34 cellular contexts compared by ENCODE assay signal in genomic region chr6:157570752-157571151, GRCh38.
A peak's percentile ranks its signal among the peaks of the same experiment; 100 is the strongest.
DNase-seq lines count a peak whose midpoint lies in the region; ATAC-seq, FAIRE-seq and TF ChIP-seq lines count a peak whose summit lies in the region.
"Had no signal": no experiment of that assay in that cellular context is flagged by ENCODE, and none has a peak within 500 bp of the region (broad histone marks: within the 10 kb centered on the region; RNA-seq: fewer than 3 reads in every experiment).

No MANE protein-coding gene starts in this region.

- POLR2A ChIA-PET in HepG2 (lab: Yijun Ruan, JAX): interaction anchor here (1.1 to 3.0 kb wide), 3 partner anchors 14 to 39 kb away, joined by 3 to 13 read pairs (median 8); no protein-coding TSS in a partner anchor
- POLR2A ChIA-PET in activated CD8-positive, alpha-beta T cell treated with anti-CD3 and anti-CD28 coated beads, Interleukin-2, amount 10 ng/mL, durations not matched to agents 7 days and 5 days (lab: Charles Lee): interaction anchor here (0.9 kb wide), 1 partner anchor 36 kb away, joined by 3 read pairs; no protein-coding TSS in a partner anchor

- FAIRE-seq in HepG2 (lab: Jason Lieb, UNC): no peak
- FAIRE-seq: islet of Langerhans, pancreas had no signal

- H4K20me1 ChIP-seq in HepG2 (ENCODE audit: insufficient read depth, low read length) (no peaks in the 10 kb centered on the region), SU-DHL-6 (ENCODE audit: low read depth, low read length) (no peaks in the 10 kb centered on the region), mammary epithelial cell (ENCODE audit: insufficient read depth, low read length) (no peaks in the 10 kb centered on the region)

- intact Hi-C loops in HepG2 (cut with micrococcal nuclease; ENCODE audit: unreplicated experiment) (no loop called here), right lobe of liver (cut with DNase I) (no loop called here), mammary epithelial cell (cut with micrococcal nuclease) (no loop called here), adrenal gland (cut with DNase I) (no loop called here)

- H3K4me3 ChIP-seq in HepG2 (replicated peaks in 1 of 3; ENCODE audit: insufficient read depth in 1 of 3, low read depth in 2 of 3, low read length in 3 of 3) (no peak overlapping the region), right lobe of liver (no peak overlapping the region), SU-DHL-6 (ENCODE audit: insufficient read depth, low read length, poor library complexity, severe bottlenecking) (no peak overlapping the region), mammary epithelial cell (replicated peaks in 1 of 3; ENCODE audit: insufficient read depth in 1 of 3, low read depth in 2 of 3, low read length in 3 of 3) (no peak overlapping the region), adrenal gland (no peak overlapping the region)
- H3K4me3 ChIP-seq: ascending aorta, cardiac muscle cell, coronary artery, pancreas, Peyer's patch, skin epidermis, suprapubic skin, upper lobe of left lung had no signal

- H3K4me2 ChIP-seq in HepG2 (ENCODE audit: low read depth, low read length) (no peak overlapping the region), SU-DHL-6 (ENCODE audit: low read depth, low read length, poor library complexity, severe bottlenecking) (peak overlapping the region; percentile 15), mammary epithelial cell (ENCODE audit: insufficient read depth, low read depth, low read length) (no peak overlapping the region)

- H3K27ac Mint-ChIP-seq in activated CD8-positive, alpha-beta T cell treated with anti-CD3 and anti-CD28 coated beads, Interleukin-2, amount 10 ng/mL, durations not matched to agents 7 days and 5 days: no peak overlapping the region

- H2AFZ ChIP-seq in HepG2 (ENCODE audit: low read length) (no peak overlapping the region), SU-DHL-6 (ENCODE audit: low read depth, low read length, severe bottlenecking) (no peak overlapping the region), mammary epithelial cell (ENCODE audit: low read depth, low read length) (no peak overlapping the region)

- no peaks in the 10 kb centered on the region for H3K27me3 Mint-ChIP-seq in activated CD8-positive, alpha-beta T cell treated with anti-CD3 and anti-CD28 coated beads, Interleukin-2, amount 10 ng/mL, durations not matched to agents 7 days and 5 days (ENCODE audit: low read depth)
- H3K27me3 Mint-ChIP-seq: activated naive CD8-positive, alpha-beta T cell treated with anti-CD3 and anti-CD28 coated beads, Interleukin-2, amount 10 ng/mL, durations not matched to agents 7 days and 5 days; CD4-positive, alpha-beta memory T cell had no signal

- no peaks in the 10 kb centered on the region for H3K27me3 ChIP-seq in HepG2 (ENCODE audit: control insufficient read depth in 1 of 2, insufficient read depth in 2 of 2, low read length in 2 of 2)
- no peaks in the 10 kb centered on the region for H3K27me3 ChIP-seq in right lobe of liver
- no peaks in the 10 kb centered on the region for H3K27me3 ChIP-seq in SU-DHL-6 (ENCODE audit: low read length)
- no peaks in the 10 kb centered on the region for H3K27me3 ChIP-seq in mammary epithelial cell (ENCODE audit: insufficient read depth, low read length)
- H3K27me3 ChIP-seq in adrenal gland: no peaks in the 10 kb centered on the region
- H3K27me3 ChIP-seq: ascending aorta, cardiac muscle cell, pancreas, Peyer's patch, suprapubic skin, upper lobe of left lung had no signal

- BruUV-seq in HepG2 (replicated peaks; lab: Mats Ljungman, UMichigan) (no TSS peak), mammary epithelial cell (replicated peaks; lab: Mats Ljungman, UMichigan) (no TSS peak)

- H3F3A ChIP-seq in SU-DHL-6 (ENCODE audit: insufficient read depth): no peaks in the 10 kb centered on the region

- H3K9me3 Mint-ChIP-seq in activated CD8-positive, alpha-beta T cell treated with anti-CD3 and anti-CD28 coated beads, Interleukin-2, amount 10 ng/mL, durations not matched to agents 7 days and 5 days (ENCODE audit: insufficient read depth): peaks cover 8% of the 10 kb centered on the region
- H3K9me3 Mint-ChIP-seq: activated T-cell treated with anti-CD3 and anti-CD28 coated beads, Interleukin-2, amount 50 U/mL, for 4 hours; CD4-positive, alpha-beta memory T cell had no signal

- H3K4me1 ChIP-seq in HepG2 (ENCODE audit: insufficient read depth, low read length) (peaks cover 24% of the 10 kb centered on the region), right lobe of liver (no peaks in the 10 kb centered on the region), mammary epithelial cell (ENCODE audit: insufficient read depth, low read length) (no peaks in the 10 kb centered on the region), adrenal gland (replicated peaks in 1 of 2) (peaks cover 0 to 8% of the 10 kb centered on the region in 2 donors)
- H3K4me1 ChIP-seq: ascending aorta, pancreas, suprapubic skin had no signal

- no peak for TF ChIP-seq CTCF in HepG2 (CRISPR knock-in tag; IDR thresholded peaks at IDR 0.05)
- TF ChIP-seq CTCF in right lobe of liver (IDR thresholded peaks at IDR 0.05): no peak
- TF ChIP-seq CTCF in SU-DHL-6 (IDR thresholded peaks at IDR 0.05; ENCODE audit: insufficient read depth, low read length, poor library complexity, severe bottlenecking): no peak
- no peak for TF ChIP-seq CTCF in mammary epithelial cell (conservative IDR thresholded peaks at IDR 0.05 in 1 of 2, IDR thresholded peaks at IDR 0.05 in 1 of 2; ENCODE audit: extremely low read depth in 1 of 2, insufficient read depth in 1 of 2, low read depth in 1 of 2, low read length in 2 of 2)
- TF ChIP-seq CTCF in adrenal gland (IDR thresholded peaks at IDR 0.05): no peak

- peak; percentile 71 for ATAC-seq in HepG2
- ATAC-seq in right lobe of liver: no peak
- peak; percentile 36 for ATAC-seq in HG03354 (IDR thresholded peaks at IDR 0.05; ENCODE audit: poor library complexity, severe bottlenecking, unreplicated experiment)
- no peak for ATAC-seq in activated CD8-positive, alpha-beta T cell treated with anti-CD3 and anti-CD28 coated beads, Interleukin-2, amount 10 ng/mL, durations not matched to agents 7 days and 5 days
- ATAC-seq: activated T-cell treated with anti-CD3 and anti-CD28 coated beads, Interleukin-2, amount 50 U/mL, for 4 hours; left lobe of liver; pancreas had no signal

- peaks cover 36% of the 10 kb centered on the region for H3K36me3 Mint-ChIP-seq in activated CD8-positive, alpha-beta T cell treated with anti-CD3 and anti-CD28 coated beads, Interleukin-2, amount 10 ng/mL, durations not matched to agents 7 days and 5 days (ENCODE audit: low read depth)
- H3K36me3 Mint-ChIP-seq: CD4-positive, alpha-beta memory T cell had no signal

- peak; percentile 52 for DNase-seq in HepG2 (ENCODE audit: low spot score)
- DNase-seq in right lobe of liver: no peak
- DNase-seq in effector CD8-positive, alpha-beta T cell (lab: John Stamatoyannopoulos, UW): no peak
- DNase-seq in activated CD8-positive, alpha-beta T cell treated with anti-CD3 and anti-CD28 coated beads, Interleukin-2, amount 10 ng/mL, durations not matched to agents 7 days and 5 days: no peak
- DNase-seq in mammary epithelial cell: no peak
- DNase-seq in adrenal gland: no peak
- DNase-seq: activated CD4-positive, alpha-beta T cell treated with anti-CD3 and anti-CD28 coated beads, Interleukin-2, amount 50 U/mL, for 1 hour; activated CD8-positive, alpha-beta memory T cell treated with anti-CD3 and anti-CD28 coated beads, Interleukin-2, amount 10 ng/mL, durations not matched to agents 7 days and 5 days; activated gamma-delta T cell; activated naive CD8-positive, alpha-beta T cell treated with anti-CD3 and anti-CD28 coated beads, Interleukin-2, amount 10 ng/mL, durations not matched to agents 7 days and 5 days; activated T-cell treated with anti-CD3 and anti-CD28 coated beads, Interleukin-2, amount 50 U/mL, for 4 hours; CD4-positive, alpha-beta memory T cell; DMS 273 treated with DMSO at 0.1 percent for 48 hours; effector memory CD4-positive, alpha-beta T cell; EL; mesendoderm; NCI-H1417 treated with DMSO at 0.1 percent for 48 hours; NCI-H226; NCI-H526 treated with DMSO at 0.1 percent for 48 hours; pancreas; Peyer's patch; SIG-M5; stimulated activated naive CD4-positive, alpha-beta T cell treated with Interleukin-2 at 50 U/mL for 16 hours; upper lobe of left lung had no signal

- H3K27ac ChIP-seq in HepG2 (ENCODE audit: extremely low read length, insufficient read depth, low read length): peak overlapping the region; percentile 6
- no peak overlapping the region for H3K27ac ChIP-seq in right lobe of liver
- H3K27ac ChIP-seq in SU-DHL-6 (ENCODE audit: low read depth, low read length): no peak overlapping the region
- H3K27ac ChIP-seq in mammary epithelial cell (ENCODE audit: insufficient read depth, low read depth, low read length): no peak overlapping the region
- H3K27ac ChIP-seq in adrenal gland: no peak overlapping the region
- H3K27ac ChIP-seq: ascending aorta, cardiac muscle cell, coronary artery, pancreas, skin epidermis, suprapubic skin, upper lobe of left lung had no signal

- in situ Hi-C loops in HepG2 (cut with HindIII; ENCODE audit: extremely low pct_ligation_motif_present, low pct_unique_long_range_greater_than_20kb) (no loop called here), mammary epithelial cell (cut with MboI; ENCODE audit: low sequenced_read_pairs in 2 of 2) (no loop called here)

- TF ChIP-seq RAD21 in HepG2 (CRISPR knock-in tag; IDR thresholded peaks at IDR 0.05): no peak

- H3K9ac ChIP-seq in HepG2 (ENCODE audit: insufficient read depth, low read depth, low read length): no peak overlapping the region
- H3K9ac ChIP-seq in SU-DHL-6 (ENCODE audit: low read length): no peak overlapping the region
- no peak overlapping the region for H3K9ac ChIP-seq in mammary epithelial cell (ENCODE audit: insufficient read depth, low read length)

- no peaks in the 10 kb centered on the region for H3K9me2 ChIP-seq in SU-DHL-6 (replicated peaks; ENCODE audit: insufficient read depth, low read length)

- no peak for TF ChIP-seq EP300 in HepG2 (IDR thresholded peaks at IDR 0.05; ENCODE audit: low read depth in 2 of 2, low read length in 2 of 2)
- TF ChIP-seq EP300 in HepG2 (CRISPR knock-in tag; IDR thresholded peaks at IDR 0.05; ENCODE audit: borderline replicate concordance): no peak

- CTCF ChIA-PET in HepG2 (lab: Yijun Ruan, JAX; ENCODE audit: low intra/inter-chr PET ratio, low total read pairs): no interaction called here
- CTCF ChIA-PET in activated CD8-positive, alpha-beta T cell treated with anti-CD3 and anti-CD28 coated beads, Interleukin-2, amount 10 ng/mL, durations not matched to agents 7 days and 5 days (lab: Charles Lee): interaction anchor here (0.9 to 3.6 kb wide), 9 partner anchors 11 to 256 kb away, joined by 3 to 17 read pairs (median 5); no protein-coding TSS in a partner anchor
- CTCF ChIA-PET in mammary epithelial cell (lab: Charles Lee; ENCODE audit: low non-redundant PET): interaction anchor here (0.6 kb wide), 1 partner anchor 189 kb away, joined by 3 read pairs; no protein-coding TSS in a partner anchor

- no peak overlapping the region for H3K4me3 Mint-ChIP-seq in activated CD8-positive, alpha-beta T cell treated with anti-CD3 and anti-CD28 coated beads, Interleukin-2, amount 10 ng/mL, durations not matched to agents 7 days and 5 days
- H3K4me3 Mint-ChIP-seq: activated CD8-positive, alpha-beta memory T cell treated with anti-CD3 and anti-CD28 coated beads, Interleukin-2, amount 10 ng/mL, durations not matched to agents 7 days and 5 days; activated T-cell treated with anti-CD3 and anti-CD28 coated beads, Interleukin-2, amount 50 U/mL, for 4 hours; neural crest cell had no signal

- dilution Hi-C loops in mammary epithelial cell (cut with HindIII; ENCODE audit: low sequenced_read_pairs): loop anchor here (5.0 kb wide), 1 partner anchor 78 kb away; no protein-coding TSS in a partner anchor

- peaks cover 58% of the 10 kb centered on the region for H3K4me1 Mint-ChIP-seq in activated CD8-positive, alpha-beta T cell treated with anti-CD3 and anti-CD28 coated beads, Interleukin-2, amount 10 ng/mL, durations not matched to agents 7 days and 5 days (ENCODE audit: low read depth)
- H3K4me1 Mint-ChIP-seq: neural crest cell had no signal

- peaks cover 21% of the 10 kb centered on the region for H3K9me3 ChIP-seq in HepG2 (ENCODE audit: low read length)
- no peaks in the 10 kb centered on the region for H3K9me3 ChIP-seq in right lobe of liver
- no peaks in the 10 kb centered on the region for H3K9me3 ChIP-seq in SU-DHL-6 (ENCODE audit: insufficient read depth, low read length)
- no peaks in the 10 kb centered on the region for H3K9me3 ChIP-seq in mammary epithelial cell (replicated peaks; ENCODE audit: insufficient read depth, low read length)
- H3K9me3 ChIP-seq in adrenal gland (replicated peaks in 1 of 3): no peaks in the 10 kb centered on the region
- H3K9me3 ChIP-seq: ascending aorta, pancreas, Peyer's patch, suprapubic skin, upper lobe of left lung had no signal

- H3K36me3 ChIP-seq in HepG2 (replicated peaks in 1 of 2; ENCODE audit: control insufficient read depth in 1 of 2, insufficient read depth in 2 of 2, low read length in 2 of 2) (peaks cover 0 to 2% of the 10 kb centered on the region in 2 experiments; a peak in 1 of 5 replicates), right lobe of liver (no peaks in the 10 kb centered on the region), SU-DHL-6 (ENCODE audit: low read length) (no peaks in the 10 kb centered on the region), mammary epithelial cell (ENCODE audit: insufficient read depth, low read length) (no peaks in the 10 kb centered on the region), adrenal gland (replicated peaks in 1 of 2) (no peaks in the 10 kb centered on the region)
- H3K36me3 ChIP-seq: ascending aorta, cardiac muscle cell, pancreas, Peyer's patch, suprapubic skin, upper lobe of left lung had no signal

- TF ChIP-seq POLR2A in HepG2 (IDR thresholded peaks at IDR 0.05; ENCODE audit: insufficient read depth in 1 of 2, low read depth in 2 of 2, low read length in 2 of 2) (no peak), right lobe of liver (IDR thresholded peaks at IDR 0.05) (no peak), adrenal gland (IDR thresholded peaks at IDR 0.05) (no peak)

- no peaks in the 10 kb centered on the region for H3K79me2 ChIP-seq in HepG2 (ENCODE audit: insufficient read depth, low read length)
- no peaks in the 10 kb centered on the region for H3K79me2 ChIP-seq in SU-DHL-6 (ENCODE audit: insufficient read depth, low read length)
- H3K79me2 ChIP-seq in mammary epithelial cell (ENCODE audit: insufficient read depth, low read length): no peaks in the 10 kb centered on the region

Comparison
In these comparisons a context has a peak if more than half of its experiments do, and no peak if none do; other contexts are left out.
1. ATAC-seq: peak in HepG2 (single experiment) and HG03354 (single experiment); none in right lobe of liver (0 of 4) and activated CD8-positive, alpha-beta T cell treated with anti-CD3 and anti-CD28 coated beads, Interleukin-2, amount 10 ng/mL, durations not matched to agents 7 days and 5 days (single experiment).